ENCODE assay signal across 1 cellular context in the genomic region with DNA sequence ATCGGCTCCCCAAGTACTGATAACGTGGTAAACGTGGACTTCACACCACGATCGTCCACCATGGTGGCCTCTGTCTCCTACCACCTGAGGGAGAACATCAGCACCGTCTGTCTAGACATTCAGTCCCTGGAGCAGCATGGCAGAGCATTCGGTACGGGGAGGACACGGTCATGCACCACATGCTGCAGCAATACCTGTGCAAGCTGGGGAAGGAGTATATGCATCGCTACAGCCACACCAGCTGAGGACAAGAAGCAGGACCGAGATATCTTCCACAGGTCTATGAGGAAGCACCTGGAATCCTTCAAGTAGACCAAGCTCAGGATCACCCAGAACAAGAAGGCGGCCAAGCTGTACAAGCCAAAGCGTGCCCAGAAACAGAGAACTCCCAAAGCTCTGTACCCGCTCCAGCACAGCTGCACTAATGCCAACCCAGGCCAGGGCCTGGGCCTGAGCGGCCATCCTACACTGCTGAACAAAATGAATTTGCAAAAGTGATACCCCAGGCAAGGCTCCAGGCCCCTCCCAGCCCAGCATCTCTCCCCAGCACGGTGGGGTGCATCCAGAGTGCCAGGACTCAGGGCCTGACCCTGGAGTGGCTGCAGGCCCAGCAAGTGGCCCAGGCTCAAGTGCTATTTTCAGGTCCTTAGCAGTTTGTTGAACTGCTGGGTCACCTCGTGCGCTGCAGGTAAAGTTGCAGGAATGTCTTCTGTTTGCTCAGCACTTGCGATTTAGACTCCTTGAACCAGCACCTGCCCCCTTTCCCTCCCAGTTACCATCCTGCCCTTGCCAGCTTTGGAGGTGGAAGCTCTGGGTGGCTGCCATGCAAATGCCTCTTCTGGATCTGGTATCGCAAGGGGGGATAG.
A peak's percentile ranks its signal among the peaks of the same experiment; 100 is the strongest.
TF ChIP-seq lines count a peak whose summit lies in the region.

No MANE protein-coding gene starts in this region.

TF ChIP-seq in K562, 482 proteins besides CTCF, POLR2A, EP300 and RAD21 (continued from another document and continues in another):
- TF ChIP-seq SAP30 (IDR thresholded peaks at IDR 0.05; ENCODE audit: borderline replicate concordance, insufficient read depth, low read depth, low read length, poor library complexity, severe bottlenecking): no peak
- TF ChIP-seq, protein P1, sequence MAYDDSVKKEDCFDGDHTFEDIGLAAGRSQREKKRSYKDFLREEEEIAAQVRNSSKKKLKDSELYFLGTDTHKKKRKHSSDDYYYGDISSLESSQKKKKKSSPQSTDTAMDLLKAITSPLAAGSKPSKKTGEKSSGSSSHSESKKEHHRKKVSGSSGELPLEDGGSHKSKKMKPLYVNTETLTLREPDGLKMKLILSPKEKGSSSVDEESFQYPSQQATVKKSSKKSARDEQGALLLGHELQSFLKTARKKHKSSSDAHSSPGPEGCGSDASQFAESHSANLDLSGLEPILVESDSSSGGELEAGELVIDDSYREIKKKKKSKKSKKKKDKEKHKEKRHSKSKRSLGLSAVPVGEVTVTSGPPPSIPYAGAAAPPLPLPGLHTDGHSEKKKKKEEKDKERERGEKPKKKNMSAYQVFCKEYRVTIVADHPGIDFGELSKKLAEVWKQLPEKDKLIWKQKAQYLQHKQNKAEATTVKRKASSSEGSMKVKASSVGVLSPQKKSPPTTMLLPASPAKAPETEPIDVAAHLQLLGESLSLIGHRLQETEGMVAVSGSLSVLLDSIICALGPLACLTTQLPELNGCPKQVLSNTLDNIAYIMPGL (CRISPR knock-in tag; IDR thresholded peaks at IDR 0.05): no peak
- TF ChIP-seq, protein P2, sequence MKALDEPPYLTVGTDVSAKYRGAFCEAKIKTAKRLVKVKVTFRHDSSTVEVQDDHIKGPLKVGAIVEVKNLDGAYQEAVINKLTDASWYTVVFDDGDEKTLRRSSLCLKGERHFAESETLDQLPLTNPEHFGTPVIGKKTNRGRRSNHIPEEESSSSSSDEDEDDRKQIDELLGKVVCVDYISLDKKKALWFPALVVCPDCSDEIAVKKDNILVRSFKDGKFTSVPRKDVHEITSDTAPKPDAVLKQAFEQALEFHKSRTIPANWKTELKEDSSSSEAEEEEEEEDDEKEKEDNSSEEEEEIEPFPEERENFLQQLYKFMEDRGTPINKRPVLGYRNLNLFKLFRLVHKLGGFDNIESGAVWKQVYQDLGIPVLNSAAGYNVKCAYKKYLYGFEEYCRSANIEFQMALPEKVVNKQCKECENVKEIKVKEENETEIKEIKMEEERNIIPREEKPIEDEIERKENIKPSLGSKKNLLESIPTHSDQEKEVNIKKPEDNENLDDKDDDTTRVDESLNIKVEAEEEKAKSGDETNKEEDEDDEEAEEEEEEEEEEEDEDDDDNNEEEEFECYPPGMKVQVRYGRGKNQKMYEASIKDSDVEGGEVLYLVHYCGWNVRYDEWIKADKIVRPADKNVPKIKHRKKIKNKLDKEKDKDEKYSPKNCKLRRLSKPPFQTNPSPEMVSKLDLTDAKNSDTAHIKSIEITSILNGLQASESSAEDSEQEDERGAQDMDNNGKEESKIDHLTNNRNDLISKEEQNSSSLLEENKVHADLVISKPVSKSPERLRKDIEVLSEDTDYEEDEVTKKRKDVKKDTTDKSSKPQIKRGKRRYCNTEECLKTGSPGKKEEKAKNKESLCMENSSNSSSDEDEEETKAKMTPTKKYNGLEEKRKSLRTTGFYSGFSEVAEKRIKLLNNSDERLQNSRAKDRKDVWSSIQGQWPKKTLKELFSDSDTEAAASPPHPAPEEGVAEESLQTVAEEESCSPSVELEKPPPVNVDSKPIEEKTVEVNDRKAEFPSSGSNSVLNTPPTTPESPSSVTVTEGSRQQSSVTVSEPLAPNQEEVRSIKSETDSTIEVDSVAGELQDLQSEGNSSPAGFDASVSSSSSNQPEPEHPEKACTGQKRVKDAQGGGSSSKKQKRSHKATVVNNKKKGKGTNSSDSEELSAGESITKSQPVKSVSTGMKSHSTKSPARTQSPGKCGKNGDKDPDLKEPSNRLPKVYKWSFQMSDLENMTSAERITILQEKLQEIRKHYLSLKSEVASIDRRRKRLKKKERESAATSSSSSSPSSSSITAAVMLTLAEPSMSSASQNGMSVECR (CRISPR knock-in tag; IDR thresholded peaks at IDR 0.05): no peak; the same call in 1 of the 2 replicates
- TF ChIP-seq MYBL2 (IDR thresholded peaks at IDR 0.05; ENCODE audit: low read depth): no peak
- peak; percentile 62; the same call in 1 of the 2 replicates for TF ChIP-seq MYBL2 (CRISPR knock-in tag; IDR thresholded peaks at IDR 0.05; ENCODE audit: borderline replicate concordance)
- TF ChIP-seq KLF6 (CRISPR knock-in tag; IDR thresholded peaks at IDR 0.05; ENCODE audit: borderline replicate concordance): no peak
- TF ChIP-seq, protein P3, sequence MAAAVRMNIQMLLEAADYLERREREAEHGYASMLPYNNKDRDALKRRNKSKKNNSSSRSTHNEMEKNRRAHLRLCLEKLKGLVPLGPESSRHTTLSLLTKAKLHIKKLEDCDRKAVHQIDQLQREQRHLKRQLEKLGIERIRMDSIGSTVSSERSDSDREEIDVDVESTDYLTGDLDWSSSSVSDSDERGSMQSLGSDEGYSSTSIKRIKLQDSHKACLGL (CRISPR knock-in tag; IDR thresholded peaks at IDR 0.05; ENCODE audit: borderline replicate concordance, poor library complexity, severe bottlenecking): no peak
- no peak for TF ChIP-seq CHD1 (IDR thresholded peaks at IDR 0.05; ENCODE audit: low read length)
- TF ChIP-seq, protein P4, sequence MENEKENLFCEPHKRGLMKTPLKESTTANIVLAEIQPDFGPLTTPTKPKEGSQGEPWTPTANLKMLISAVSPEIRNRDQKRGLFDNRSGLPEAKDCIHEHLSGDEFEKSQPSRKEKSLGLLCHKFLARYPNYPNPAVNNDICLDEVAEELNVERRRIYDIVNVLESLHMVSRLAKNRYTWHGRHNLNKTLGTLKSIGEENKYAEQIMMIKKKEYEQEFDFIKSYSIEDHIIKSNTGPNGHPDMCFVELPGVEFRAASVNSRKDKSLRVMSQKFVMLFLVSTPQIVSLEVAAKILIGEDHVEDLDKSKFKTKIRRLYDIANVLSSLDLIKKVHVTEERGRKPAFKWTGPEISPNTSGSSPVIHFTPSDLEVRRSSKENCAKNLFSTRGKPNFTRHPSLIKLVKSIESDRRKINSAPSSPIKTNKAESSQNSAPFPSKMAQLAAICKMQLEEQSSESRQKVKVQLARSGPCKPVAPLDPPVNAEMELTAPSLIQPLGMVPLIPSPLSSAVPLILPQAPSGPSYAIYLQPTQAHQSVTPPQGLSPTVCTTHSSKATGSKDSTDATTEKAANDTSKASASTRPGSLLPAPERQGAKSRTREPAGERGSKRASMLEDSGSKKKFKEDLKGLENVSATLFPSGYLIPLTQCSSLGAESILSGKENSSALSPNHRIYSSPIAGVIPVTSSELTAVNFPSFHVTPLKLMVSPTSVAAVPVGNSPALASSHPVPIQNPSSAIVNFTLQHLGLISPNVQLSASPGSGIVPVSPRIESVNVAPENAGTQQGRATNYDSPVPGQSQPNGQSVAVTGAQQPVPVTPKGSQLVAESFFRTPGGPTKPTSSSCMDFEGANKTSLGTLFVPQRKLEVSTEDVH (IDR thresholded peaks at IDR 0.05; ENCODE audit: low read depth, partially characterized antibody): no peak
- TF ChIP-seq DPF2 (IDR thresholded peaks at IDR 0.05): no peak
- TF ChIP-seq, protein P5, sequence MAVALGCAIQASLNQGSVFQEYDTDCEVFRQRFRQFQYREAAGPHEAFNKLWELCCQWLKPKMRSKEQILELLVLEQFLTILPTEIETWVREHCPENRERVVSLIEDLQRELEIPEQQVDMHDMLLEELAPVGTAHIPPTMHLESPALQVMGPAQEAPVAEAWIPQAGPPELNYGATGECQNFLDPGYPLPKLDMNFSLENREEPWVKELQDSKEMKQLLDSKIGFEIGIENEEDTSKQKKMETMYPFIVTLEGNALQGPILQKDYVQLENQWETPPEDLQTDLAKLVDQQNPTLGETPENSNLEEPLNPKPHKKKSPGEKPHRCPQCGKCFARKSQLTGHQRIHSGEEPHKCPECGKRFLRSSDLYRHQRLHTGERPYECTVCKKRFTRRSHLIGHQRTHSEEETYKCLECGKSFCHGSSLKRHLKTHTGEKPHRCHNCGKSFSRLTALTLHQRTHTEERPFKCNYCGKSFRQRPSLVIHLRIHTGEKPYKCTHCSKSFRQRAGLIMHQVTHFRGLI (CRISPR knock-in tag; IDR thresholded peaks at IDR 0.05): no peak
- TF ChIP-seq NCOA6 (IDR thresholded peaks at IDR 0.05): no peak
- TF ChIP-seq ZNF41 (CRISPR knock-in tag; conservative IDR thresholded peaks at IDR 0.05): no peak
- TF ChIP-seq PTBP1 (IDR thresholded peaks at IDR 0.05; ENCODE audit: low read depth, low read length): no peak
- TF ChIP-seq NR1H2 (CRISPR knock-in tag; IDR thresholded peaks at IDR 0.05): no peak
- peak; percentile 78 for TF ChIP-seq RBFOX2 (IDR thresholded peaks at IDR 0.05; ENCODE audit: low read depth, low read length)
- TF ChIP-seq, protein P6, sequence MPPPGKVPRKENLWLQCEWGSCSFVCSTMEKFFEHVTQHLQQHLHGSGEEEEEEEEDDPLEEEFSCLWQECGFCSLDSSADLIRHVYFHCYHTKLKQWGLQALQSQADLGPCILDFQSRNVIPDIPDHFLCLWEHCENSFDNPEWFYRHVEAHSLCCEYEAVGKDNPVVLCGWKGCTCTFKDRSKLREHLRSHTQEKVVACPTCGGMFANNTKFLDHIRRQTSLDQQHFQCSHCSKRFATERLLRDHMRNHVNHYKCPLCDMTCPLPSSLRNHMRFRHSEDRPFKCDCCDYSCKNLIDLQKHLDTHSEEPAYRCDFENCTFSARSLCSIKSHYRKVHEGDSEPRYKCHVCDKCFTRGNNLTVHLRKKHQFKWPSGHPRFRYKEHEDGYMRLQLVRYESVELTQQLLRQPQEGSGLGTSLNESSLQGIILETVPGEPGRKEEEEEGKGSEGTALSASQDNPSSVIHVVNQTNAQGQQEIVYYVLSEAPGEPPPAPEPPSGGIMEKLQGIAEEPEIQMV (tag; conservative IDR thresholded peaks at IDR 0.05; ENCODE audit: low read depth): no peak
- no peak for TF ChIP-seq FOXA3 (CRISPR knock-in tag; conservative IDR thresholded peaks at IDR 0.05 in 1 of 2, IDR thresholded peaks at IDR 0.05 in 1 of 2)
- TF ChIP-seq ZNF354B (CRISPR knock-in tag; IDR thresholded peaks at IDR 0.05): no peak
- TF ChIP-seq, protein P7, sequence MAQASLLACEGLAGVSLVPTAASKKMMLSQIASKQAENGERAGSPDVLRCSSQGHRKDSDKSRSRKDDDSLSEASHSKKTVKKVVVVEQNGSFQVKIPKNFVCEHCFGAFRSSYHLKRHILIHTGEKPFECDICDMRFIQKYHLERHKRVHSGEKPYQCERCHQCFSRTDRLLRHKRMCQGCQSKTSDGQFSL (CRISPR knock-in tag; IDR thresholded peaks at IDR 0.05): 0 out of 2 replicates have a peak, but pooled peaks have one; percentile 47
- TF ChIP-seq, protein P7 (tag; IDR thresholded peaks at IDR 0.05): no peak
- TF ChIP-seq NFATC3 (IDR thresholded peaks at IDR 0.05): no peak
- no peak for TF ChIP-seq ZNF707 (CRISPR knock-in tag; conservative IDR thresholded peaks at IDR 0.05)
